7 cellular contexts compared by ENCODE assay signal in the genomic region with DNA sequence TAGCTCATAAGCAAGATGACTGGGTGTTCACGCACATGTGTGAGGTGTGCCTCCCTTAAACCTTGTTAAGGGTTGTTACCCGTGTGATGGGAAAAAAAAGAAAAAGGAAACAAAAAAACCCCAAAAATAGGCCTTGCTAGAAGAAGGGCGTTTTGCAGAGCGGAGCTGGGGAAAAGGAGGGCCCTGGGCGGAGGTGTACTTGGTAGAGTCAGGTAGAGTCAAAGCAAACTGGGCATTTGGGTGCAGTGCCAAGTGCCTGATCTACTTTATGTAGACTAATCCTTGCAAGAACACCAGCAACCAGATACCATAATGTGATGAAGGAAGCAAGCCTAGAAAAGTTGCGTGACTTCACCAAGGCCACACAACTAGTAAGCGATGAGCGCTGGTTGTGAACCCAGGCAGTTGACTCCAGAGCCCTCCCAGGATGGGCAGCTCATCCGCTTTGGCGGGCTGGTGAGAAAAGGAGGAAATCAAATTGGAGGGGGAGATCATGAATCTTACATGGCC. TPM values are rescaled to one million over a fixed set of nuclear protein-coding genes. Genes with fewer than 3 reads are reported as not detected.
DNase-seq lines count a peak whose midpoint lies in the region; ATAC-seq and TF ChIP-seq lines count a peak whose summit lies in the region.

No MANE protein-coding gene starts in this region.

- no peak for TF ChIP-seq CTCF in GM23338 (conservative IDR thresholded peaks at IDR 0.05; ENCODE audit: low read depth in 2 of 2)
- TF ChIP-seq CTCF in WTC11 (IDR thresholded peaks at IDR 0.05), result no peak

- H3K27me3 Mint-ChIP-seq in GM23338 (ENCODE audit: insufficient read depth, low read depth, poor library complexity) (peaks cover 28% of the 10 kb centered on the region), WTC11 (ENCODE audit: low read depth) (peaks cover 30% of the 10 kb centered on the region)

- H3K4me3 Mint-ChIP-seq in GM23338 (peak overlapping the region; percentile 89), WTC11 (peak overlapping the region; percentile 88)

- 0 out of 2 replicates have a peak, but pooled peaks cover 7% of the 10 kb centered on the region for H3K4me1 ChIP-seq in GM23338 (ENCODE audit: insufficient read depth)
- peaks cover 5% of the 10 kb centered on the region for H3K4me1 ChIP-seq in iPS-15b (ENCODE audit: control insufficient read depth, insufficient read depth, low read length)
- peaks cover 17% of the 10 kb centered on the region for H3K4me1 ChIP-seq in skeletal muscle satellite cell (ENCODE audit: control insufficient read depth, insufficient read depth, low read length)

- DNase-seq in GM23338 (ENCODE audit: low spot score) (no peak), WTC11 (ENCODE audit: low spot score) (no peak), NOMO-1 (lab: John Stamatoyannopoulos, UW; ENCODE audit: unreplicated experiment in 2 of 2) (no peak), NCI-H2227 treated with DMSO at 0.1 percent for 48 hours (lab: John Stamatoyannopoulos, UW) (no peak), KG1 (lab: John Stamatoyannopoulos, UW) (no peak)

- H4K20me1 ChIP-seq in GM23338 (replicated peaks; ENCODE audit: insufficient read depth), result no peaks in the 10 kb centered on the region

- H3K4me1 Mint-ChIP-seq in GM23338, result peaks cover 15% of the 10 kb centered on the region
- H3K4me1 Mint-ChIP-seq in WTC11, result peaks cover 14% of the 10 kb centered on the region

- H3K9ac ChIP-seq in iPS-15b (ENCODE audit: low read depth, low read length) (no peak overlapping the region), skeletal muscle satellite cell (ENCODE audit: low read depth, low read length) (no peak overlapping the region)

- CTCF ChIA-PET in WTC11 (lab: Charles Lee), result interaction anchor here (1.8 kb wide), 1 partner anchor 11 kb away, joined by 6 read pairs; no protein-coding TSS in a partner anchor

- peak overlapping the region; percentile 86; the same call in 1 of the 2 replicates for H3K4me2 ChIP-seq in GM23338
- peak overlapping the region; percentile 81 for H3K4me2 ChIP-seq in skeletal muscle satellite cell (ENCODE audit: low read length)

- H2AFZ ChIP-seq in GM23338, result peak overlapping the region; percentile 94

- H3K27ac Mint-ChIP-seq in GM23338 (no peak overlapping the region), WTC11 (no peak overlapping the region)

- H3K36me3 Mint-ChIP-seq in GM23338 (ENCODE audit: low read depth), result peaks cover 17% of the 10 kb centered on the region
- peaks cover 16% of the 10 kb centered on the region for H3K36me3 Mint-ChIP-seq in WTC11

- no peak overlapping the region for H3K27ac ChIP-seq in GM23338 (ENCODE audit: low read depth)

- H3K36me3 ChIP-seq in GM23338 (ENCODE audit: insufficient read depth) (no peaks in the 10 kb centered on the region), iPS-15b (ENCODE audit: control insufficient read depth, insufficient read depth, low read length) (peaks cover 8% of the 10 kb centered on the region), skeletal muscle satellite cell (ENCODE audit: insufficient read depth, low read length) (peaks cover 8% of the 10 kb centered on the region)

- H3K27me3 ChIP-seq in GM23338 (ENCODE audit: insufficient read depth) (peaks cover 19% of the 10 kb centered on the region), iPS-15b (ENCODE audit: control insufficient read depth, insufficient read depth, low read length) (peaks cover 22% of the 10 kb centered on the region), skeletal muscle satellite cell (ENCODE audit: control insufficient read depth, insufficient read depth, low read length) (no peaks in the 10 kb centered on the region)

- no peaks in the 10 kb centered on the region for H3K79me2 ChIP-seq in GM23338 (replicated peaks; ENCODE audit: insufficient read depth)

- peak overlapping the region; percentile 74 for H3K4me3 ChIP-seq in GM23338
- peak overlapping the region; percentile 82 for H3K4me3 ChIP-seq in iPS-15b (ENCODE audit: low read depth, low read length)
- H3K4me3 ChIP-seq in skeletal muscle satellite cell (ENCODE audit: low read length), result peak overlapping the region; percentile 79

- peaks cover 10% of the 10 kb centered on the region for H3F3A ChIP-seq in GM23338 (replicated peaks; ENCODE audit: low read depth)

- H3K9me3 Mint-ChIP-seq in GM23338 (no peaks in the 10 kb centered on the region; the same call in 2 of the 3 replicates), WTC11 (no peaks in the 10 kb centered on the region)

- H3K9me3 ChIP-seq in iPS-15b (ENCODE audit: control insufficient read depth, insufficient read depth, low read length) (no peaks in the 10 kb centered on the region), skeletal muscle satellite cell (replicated peaks; ENCODE audit: low read length) (no peaks in the 10 kb centered on the region)

- ATAC-seq in GM23338 (no peak), WTC11 (no peak)

- no peaks in the 10 kb centered on the region for H3K9me2 ChIP-seq in GM23338 (ENCODE audit: insufficient read depth)

- POLR2A ChIA-PET in WTC11 (lab: Charles Lee), result interaction anchor here (1.2 kb wide), 1 partner anchor 13 kb away, joined by 4 read pairs; the partner anchor contains the start of genes FOXRED1 and SRPRA

TF ChIP-seq in GM23338, 12 proteins besides CTCF, POLR2A, EP300 and RAD21:
- no peak for TF ChIP-seq REST (IDR thresholded peaks at IDR 0.05; ENCODE audit: unreplicated experiment)

TF ChIP-seq in WTC11, 78 proteins besides CTCF, POLR2A, EP300 and RAD21:
- TF ChIP-seq OVOL2 (CRISPR knock-in tag; IDR thresholded peaks at IDR 0.05; ENCODE audit: borderline replicate concordance), result no peak
- TF ChIP-seq, protein P1, sequence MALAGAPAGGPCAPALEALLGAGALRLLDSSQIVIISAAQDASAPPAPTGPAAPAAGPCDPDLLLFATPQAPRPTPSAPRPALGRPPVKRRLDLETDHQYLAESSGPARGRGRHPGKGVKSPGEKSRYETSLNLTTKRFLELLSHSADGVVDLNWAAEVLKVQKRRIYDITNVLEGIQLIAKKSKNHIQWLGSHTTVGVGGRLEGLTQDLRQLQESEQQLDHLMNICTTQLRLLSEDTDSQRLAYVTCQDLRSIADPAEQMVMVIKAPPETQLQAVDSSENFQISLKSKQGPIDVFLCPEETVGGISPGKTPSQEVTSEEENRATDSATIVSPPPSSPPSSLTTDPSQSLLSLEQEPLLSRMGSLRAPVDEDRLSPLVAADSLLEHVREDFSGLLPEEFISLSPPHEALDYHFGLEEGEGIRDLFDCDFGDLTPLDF (CRISPR knock-in tag; IDR thresholded peaks at IDR 0.05), result no peak
- TF ChIP-seq ZNF396 (CRISPR knock-in tag; IDR thresholded peaks at IDR 0.05; ENCODE audit: borderline replicate concordance), result no peak

RNA-seq across cellular contexts. Expression of gene TIRAP, which starts 1.2 kb away (rescaled TPM):
- total RNA-seq in GM23338 (2014; rRNA removed; shearing (Covaris generic)), result 2.6 and 3.4 TPM in 2 replicates
- polyA plus RNA-seq in GM23338 (2016; fragmentation: Nextera tagmentation; extraction: Ambion mirVana), result 0.89 and 1.1 TPM in 2 replicates
- total RNA-seq in WTC11 (2021), result 5.4 to 5.9 TPM (median 5.6 TPM) in 3 replicates
- 5.5 and 7.9 TPM in 2 replicates for total RNA-seq in skeletal muscle satellite cell (2012; rRNA removed)

RNA-seq across cellular contexts. Expression of gene FOXRED1, which starts 12.8 kb away (rescaled TPM):
- 41.0 and 59.2 TPM in 2 replicates for total RNA-seq in GM23338 (2014; rRNA removed; shearing (Covaris generic))
- polyA plus RNA-seq in GM23338 (2016; fragmentation: Nextera tagmentation; extraction: Ambion mirVana), result 25.2 and 27.0 TPM in 2 replicates
- total RNA-seq in WTC11 (2021), result 59.4 to 64.4 TPM (median 61.9 TPM) in 3 replicates
- 18.3 and 18.5 TPM in 2 replicates for total RNA-seq in skeletal muscle satellite cell (2012; rRNA removed)

RNA-seq across cellular contexts. Expression of gene SRPRA, which starts 13.0 kb away (rescaled TPM):
- 49.3 and 53.2 TPM in 2 replicates for total RNA-seq in GM23338 (2014; rRNA removed; shearing (Covaris generic))
- 27.1 and 28.0 TPM in 2 replicates for polyA plus RNA-seq in GM23338 (2016; fragmentation: Nextera tagmentation; extraction: Ambion mirVana)
- total RNA-seq in WTC11 (2021), result 59.7 to 64.7 TPM (median 62.2 TPM) in 3 replicates
- 91.0 and 104 TPM in 2 replicates for total RNA-seq in skeletal muscle satellite cell (2012; rRNA removed)

RNA-seq across cellular contexts. Expression of gene DCPS, which starts 22.1 kb away (rescaled TPM):
- total RNA-seq in GM23338 (2014; rRNA removed; shearing (Covaris generic)), result 26.8 and 28.5 TPM in 2 replicates
- 41.1 and 46.4 TPM in 2 replicates for polyA plus RNA-seq in GM23338 (2016; fragmentation: Nextera tagmentation; extraction: Ambion mirVana)
- 26.2 to 30.9 TPM (median 29.4 TPM) in 3 replicates for total RNA-seq in WTC11 (2021)
- total RNA-seq in skeletal muscle satellite cell (2012; rRNA removed), result 16.2 and 18.3 TPM in 2 replicates
